ENCODE assay signal across 17 cellular contexts in the genomic region with DNA sequence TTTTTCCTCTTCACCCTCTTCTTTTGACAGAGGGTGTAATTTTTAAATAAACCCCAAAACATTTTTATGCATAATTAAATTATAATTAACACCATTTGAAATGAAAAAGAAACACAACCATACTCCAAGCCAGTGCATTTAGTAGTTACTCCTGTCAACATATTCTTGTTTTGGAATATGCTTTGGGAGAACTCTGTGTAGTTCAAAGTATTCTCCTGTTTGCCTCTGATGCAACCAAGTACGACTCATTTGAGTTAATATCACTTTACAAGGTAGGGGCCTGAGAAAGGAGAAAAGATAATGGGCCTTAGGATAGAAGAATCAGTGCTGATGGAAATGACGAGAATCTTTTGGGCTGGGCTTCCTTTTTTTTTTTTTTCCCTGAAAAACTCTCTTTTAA. TPM values are rescaled to one million over a fixed set of nuclear protein-coding genes. Genes with fewer than 3 reads are reported as not detected.
DNase-seq lines count a peak whose midpoint lies in the region; ATAC-seq and TF ChIP-seq lines count a peak whose summit lies in the region.
"Had no signal": no experiment of that assay in that cellular context is flagged by ENCODE, and none has a peak within 500 bp of the region (broad histone marks: within the 10 kb centered on the region; RNA-seq: fewer than 3 reads in every experiment).

No MANE protein-coding gene starts in this region.

- H3K9me2 ChIP-seq in PC-9 (ENCODE audit: insufficient read depth) = no peaks in the 10 kb centered on the region

- no peaks in the 10 kb centered on the region for H3F3A ChIP-seq in PC-9 (ENCODE audit: insufficient read depth, low read depth)

- H3K27ac Mint-ChIP-seq in activated CD4-positive, alpha-beta T cell treated with anti-CD3 and anti-CD28 coated beads, Interleukin-2, amount 10 ng/mL, durations not matched to agents 7 days and 5 days = no peak overlapping the region
- H3K27ac Mint-ChIP-seq: CD4-positive, alpha-beta T cell had no signal

- H3K79me2 ChIP-seq in PC-9 (ENCODE audit: low read depth) = peaks cover 18% of the 10 kb centered on the region
- peaks cover 50% of the 10 kb centered on the region for H3K79me2 ChIP-seq in osteoblast (ENCODE audit: insufficient read depth, low read length)

- no TSS peak for BruUV-seq in PC-9 (replicated peaks; lab: Mats Ljungman, UMichigan)

- H3K4me3 ChIP-seq in PC-9 = no peak overlapping the region
- H3K4me3 ChIP-seq in epithelial cell of proximal tubule (ENCODE audit: low read depth, low read length) = peak overlapping the region; percentile 92
- peak overlapping the region; percentile 96 for H3K4me3 ChIP-seq in osteoblast (ENCODE audit: insufficient read depth, low read length)
- H3K4me3 ChIP-seq in mucosa of descending colon = no peak overlapping the region
- peak overlapping the region in 1 of 2 donors; percentile 5 for H3K4me3 ChIP-seq in uterus

- no peak overlapping the region for H3K4me3 Mint-ChIP-seq in activated CD4-positive, alpha-beta T cell treated with anti-CD3 and anti-CD28 coated beads, Interleukin-2, amount 10 ng/mL, durations not matched to agents 7 days and 5 days

- H3K4me1 ChIP-seq in PC-9 (replicated peaks; ENCODE audit: insufficient read depth) = peaks cover 28% of the 10 kb centered on the region
- H3K4me1 ChIP-seq in osteoblast (ENCODE audit: insufficient read depth, low read length) = peaks cover 35% of the 10 kb centered on the region
- H3K4me1 ChIP-seq in mucosa of descending colon (ENCODE audit: low read depth) = peaks cover 13% of the 10 kb centered on the region
- H3K4me1 ChIP-seq in uterus = no peaks in the 10 kb centered on the region

- peaks cover 14% of the 10 kb centered on the region for H3K4me1 Mint-ChIP-seq in activated CD4-positive, alpha-beta T cell treated with anti-CD3 and anti-CD28 coated beads, Interleukin-2, amount 10 ng/mL, durations not matched to agents 7 days and 5 days

- no peak for ATAC-seq in mucosa of descending colon

- no peaks in the 10 kb centered on the region for H3K36me3 Mint-ChIP-seq in activated CD4-positive, alpha-beta T cell treated with anti-CD3 and anti-CD28 coated beads, Interleukin-2, amount 10 ng/mL, durations not matched to agents 7 days and 5 days (ENCODE audit: low read depth)

- H4K20me1 ChIP-seq in PC-9 (ENCODE audit: insufficient read depth) (no peaks in the 10 kb centered on the region; the same call in 1 of the 2 replicates), osteoblast (ENCODE audit: insufficient read depth, low read length) (no peaks in the 10 kb centered on the region)

- DNase-seq in ELR (ENCODE audit: low read depth) (peak; percentile 44), PC-9 (peak in 1 of 2 experiments; percentile 39), epithelial cell of proximal tubule (ENCODE audit: low read depth) (no peak), osteoblast (ENCODE audit: insufficient read length, low spot score, missing footprints) (no peak), mucosa of descending colon (no peak), uterus (no peak), SKM-1 (lab: John Stamatoyannopoulos, UW; ENCODE audit: unreplicated experiment) (no peak)
- DNase-seq in activated CD4-positive, alpha-beta T cell treated with anti-CD3 and anti-CD28 coated beads, Interleukin-2, amount 10 ng/mL, durations not matched to agents 7 days and 5 days = no peak
- DNase-seq: activated CD4-positive, alpha-beta T cell treated with anti-CD3 and anti-CD28 coated beads for 4 hours; activated effector memory CD4-positive, alpha-beta T cell treated with anti-CD3 and anti-CD28 coated beads, Interleukin-2, amount 50 U/mL, for 16 hours; CD4-positive, alpha-beta T cell; dermis blood vessel endothelial cell; GOT3; Karpas-422; NCI-H345; SHP77; stimulated activated CD4-positive, alpha-beta T cell treated with anti-CD3 and anti-CD28 coated beads, Interleukin-4, amount 100 ng/mL, for 1 hour had no signal

- no peak overlapping the region for H3K27ac ChIP-seq in PC-9
- H3K27ac ChIP-seq in osteoblast (ENCODE audit: low read depth, low read length) = peak overlapping the region; percentile 95
- peak overlapping the region in 1 of 2 donors; percentile 95 for H3K27ac ChIP-seq in uterus

- H3K27me3 Mint-ChIP-seq in activated CD4-positive, alpha-beta T cell treated with anti-CD3 and anti-CD28 coated beads, Interleukin-2, amount 10 ng/mL, durations not matched to agents 7 days and 5 days = peaks cover 54% of the 10 kb centered on the region

- H3K36me3 ChIP-seq in PC-9 (ENCODE audit: low read depth) = no peaks in the 10 kb centered on the region
- H3K36me3 ChIP-seq in osteoblast (ENCODE audit: insufficient read depth, low read length) = no peaks in the 10 kb centered on the region
- no peaks in the 10 kb centered on the region for H3K36me3 ChIP-seq in mucosa of descending colon (ENCODE audit: low read depth)
- no peaks in the 10 kb centered on the region for H3K36me3 ChIP-seq in uterus

- CTCF ChIA-PET in PC-9 (lab: Charles Lee) = no interaction called here
- CTCF ChIA-PET in activated CD4-positive, alpha-beta T cell treated with anti-CD3 and anti-CD28 coated beads, Interleukin-2, amount 10 ng/mL, durations not matched to agents 7 days and 5 days (lab: Charles Lee) = no interaction called here

- peak overlapping the region; percentile 77; the same call in 1 of the 2 replicates for H3K4me2 ChIP-seq in PC-9
- H3K4me2 ChIP-seq in osteoblast (ENCODE audit: insufficient read depth, low read length) = peak overlapping the region; percentile 93

- H2AFZ ChIP-seq in PC-9 (no peak overlapping the region), osteoblast (ENCODE audit: low read length) (peak overlapping the region; percentile 24)

- TF ChIP-seq CTCF in PC-9 (conservative IDR thresholded peaks at IDR 0.05) = no peak
- TF ChIP-seq CTCF in epithelial cell of proximal tubule (conservative IDR thresholded peaks at IDR 0.05; ENCODE audit: low read depth, low read length) = no peak
- TF ChIP-seq CTCF in osteoblast (IDR thresholded peaks at IDR 0.05; ENCODE audit: extremely low read depth, low read depth, low read length) = no peak
- no peak for TF ChIP-seq CTCF in mucosa of descending colon (IDR thresholded peaks at IDR 0.05)
- TF ChIP-seq CTCF in uterus (IDR thresholded peaks at IDR 0.05) = no peak

- intact Hi-C loops in PC-9 (cut with micrococcal nuclease; ENCODE audit: unreplicated experiment) (no loop called here), mucosa of descending colon (cut with DNase I, micrococcal nuclease) (no loop called here), uterus (cut with DNase I; ENCODE audit: low total_unique reads) (no loop called here)

- POLR2A ChIA-PET in PC-9 (lab: Charles Lee; ENCODE audit: unreplicated experiment) = no interaction called here
- POLR2A ChIA-PET in activated CD4-positive, alpha-beta T cell treated with anti-CD3 and anti-CD28 coated beads, Interleukin-2, amount 10 ng/mL, durations not matched to agents 7 days and 5 days (lab: Charles Lee) = no interaction called here

- H3K9me3 ChIP-seq in PC-9 (ENCODE audit: insufficient read depth, low read depth) = no peaks in the 10 kb centered on the region
- no peaks in the 10 kb centered on the region for H3K9me3 ChIP-seq in osteoblast (ENCODE audit: low read depth, low read length)
- H3K9me3 ChIP-seq in mucosa of descending colon = no peaks in the 10 kb centered on the region
- H3K9me3 ChIP-seq in uterus = no peaks in the 10 kb centered on the region

- H3K9me3 Mint-ChIP-seq in activated CD4-positive, alpha-beta T cell treated with anti-CD3 and anti-CD28 coated beads, Interleukin-2, amount 10 ng/mL, durations not matched to agents 7 days and 5 days = no peaks in the 10 kb centered on the region
- H3K9me3 Mint-ChIP-seq: CD4-positive, alpha-beta T cell had no signal

- TF ChIP-seq POLR2A in uterus (IDR thresholded peaks at IDR 0.05) = no peak

- H3K27me3 ChIP-seq in PC-9 (ENCODE audit: insufficient read depth, low read depth) (no peaks in the 10 kb centered on the region), osteoblast (ENCODE audit: insufficient read depth, low read length) (no peaks in the 10 kb centered on the region), uterus (no peaks in the 10 kb centered on the region)

RNA-seq across cellular contexts. Expression of a gene that starts 2.7 kb away (rescaled TPM):
- total RNA-seq in PC-9 (2021) (6.9 and 8.3 TPM in 2 replicates), epithelial cell of proximal tubule (16.3 and 19.8 TPM in 2 replicates), osteoblast (70.2 and 87.8 TPM in 2 replicates), mucosa of descending colon (10 to 100 TPM in 1 of 3 donors, 1 to 10 TPM in 2; 2.9 to 15.6 (median 3.7) TPM), uterus (10 to 100 TPM; 24.3 to 79.2 (median 37.9) TPM)
- total RNA-seq in activated CD4-positive, alpha-beta T cell treated with anti-CD3 and anti-CD28 coated beads, Interleukin-2, amount 10 ng/mL, durations not matched to agents 7 days and 5 days = 1 to 10 TPM; 2.0 to 2.6 TPM

Comparison
In these comparisons a context has a peak if more than half of its experiments do, and no peak if none do; other contexts are left out.
1. H3K4me3 ChIP-seq: peak in epithelial cell of proximal tubule (single experiment) and osteoblast (single experiment); none in PC-9 (single experiment) and mucosa of descending colon (single experiment).